Comparison of ENCODE assay signal across 9 cellular contexts in genomic region chr19:57583521-57584416, GRCh38. TPM values are rescaled to one million over a fixed set of nuclear protein-coding genes. Genes with fewer than 3 reads are reported as not detected.
DNase-seq lines count a peak whose midpoint lies in the region; ATAC-seq and TF ChIP-seq lines count a peak whose summit lies in the region.
"Had no signal": no experiment of that assay in that cellular context is flagged by ENCODE, and none has a peak within 500 bp of the region (broad histone marks: within the 10 kb centered on the region; RNA-seq: fewer than 3 reads in every experiment).

ZIK1 (plus strand) TSS chr19:57584145; CDS start chr19:57584357, 212 bp downstream.

- H3K4me1 ChIP-seq in colonic mucosa: no peaks in the 10 kb centered on the region

- no peaks in the 10 kb centered on the region for H3K27me3 ChIP-seq in colonic mucosa
- H3K27me3 ChIP-seq in kidney epithelial cell (ENCODE audit: control insufficient read depth, insufficient read depth, low read length): no peaks in the 10 kb centered on the region

- intact Hi-C loops in colonic mucosa (cut with DNase I): no loop called here

- no peak for TF ChIP-seq CTCF in colonic mucosa (IDR thresholded peaks at IDR 0.05)
- TF ChIP-seq CTCF in kidney epithelial cell (IDR thresholded peaks at IDR 0.05; ENCODE audit: insufficient read depth, low read length, poor library complexity, severe bottlenecking): peak; percentile 7

- peak within 1 kb of the TSS in 1 of 2 donors; percentile 35 for H3K9ac ChIP-seq in colonic mucosa (ENCODE audit: low read depth in 2 of 2, low read length in 2 of 2)

- no peaks in the 10 kb centered on the region for H3K9me3 ChIP-seq in colonic mucosa

- H3K27ac ChIP-seq in colonic mucosa: no peak within 1 kb of the TSS

- ATAC-seq in GM21576 (IDR thresholded peaks at IDR 0.05; ENCODE audit: unreplicated experiment): peak; percentile 80
- ATAC-seq: Panc1 had no signal

- H3K4me3 ChIP-seq in colonic mucosa (peak within 1 kb of the TSS; percentile 45), kidney epithelial cell (ENCODE audit: low read depth, low read length) (peak within 1 kb of the TSS; percentile 68)

- H3K36me3 ChIP-seq in colonic mucosa (no peaks in the 10 kb centered on the region), kidney epithelial cell (ENCODE audit: control insufficient read depth, insufficient read depth, low read length) (no peaks in the 10 kb centered on the region)

- DNase-seq in D341Med (ENCODE audit: low spot score): peak; percentile 93
- DNase-seq in NCI-H1105 treated with DMSO at 0.1 percent for 48 hours (lab: John Stamatoyannopoulos, UW): peak; percentile 84
- peak; percentile 83 to 85 for DNase-seq in activated CD4-positive, alpha-beta T cell treated with anti-CD3 and anti-CD28 coated beads for 4 hours
- DNase-seq in colonic mucosa: peak; percentile 86
- DNase-seq in kidney epithelial cell (ENCODE audit: low read depth): peak; percentile 74
- peak; percentile 77 for DNase-seq in stimulated activated CD4-positive, alpha-beta T cell treated with anti-CD3 and anti-CD28 coated beads, Interleukin-12 subunit alpha, Interleukin-12 subunit beta, amount 100 ng/mL, for 4 hours
- no peak for DNase-seq in 8988T

RNA-seq across cellular contexts. Expression of gene ZIK1, which starts in this region (rescaled TPM):
- total RNA-seq in colonic mucosa: 1 to 10 TPM; 1.3 to 1.8 TPM
- total RNA-seq in kidney epithelial cell: 6.8 and 9.3 TPM in 2 replicates
